In genomic region chr15:62739082-62739481, GRCh38 we compare ENCODE assay signal across 13 cellular contexts.
DNase-seq lines count a peak whose midpoint lies in the region; ATAC-seq, FAIRE-seq and TF ChIP-seq lines count a peak whose summit lies in the region.
"Had no signal": no experiment of that assay in that cellular context is flagged by ENCODE, and none has a peak within 500 bp of the region (broad histone marks: within the 10 kb centered on the region; RNA-seq: fewer than 3 reads in every experiment).

No MANE protein-coding gene starts in this region.

- H3F3A ChIP-seq in SK-N-SH (replicated peaks; ENCODE audit: insufficient read depth) = peaks cover 58% of the 10 kb centered on the region

- H3K9me3 ChIP-seq in SK-N-SH = no peaks in the 10 kb centered on the region
- H3K9me3 ChIP-seq: heart right ventricle had no signal

- peak overlapping the region in 1 of 2 experiments; percentile 36; a peak in 2 of 4 replicates for H3K4me3 ChIP-seq in SK-N-SH (ENCODE audit: low read depth in 2 of 2, low read length in 1 of 2)
- H3K4me3 ChIP-seq in fibroblast of pulmonary artery (replicated peaks; ENCODE audit: low read depth, low read length) = no peak overlapping the region
- H3K4me3 ChIP-seq: heart right ventricle had no signal

- POLR2A ChIA-PET in SK-N-SH (lab: Yijun Ruan, JAX) = no interaction called here
- POLR2A ChIA-PET in activated CD4-positive, alpha-beta T cell treated with anti-CD3 and anti-CD28 coated beads for 36 hours (lab: Charles Lee) = no interaction called here

- peak in 1 of 2 experiments; percentile 74; a peak in 2 of 4 replicates for TF ChIP-seq EP300 in SK-N-SH (IDR thresholded peaks at IDR 0.05; ENCODE audit: borderline replicate concordance in 1 of 2, low read depth in 1 of 2, low read length in 1 of 2)

- H3K9me3 Mint-ChIP-seq in endothelial cell (ENCODE audit: unreplicated experiment) = no peaks in the 10 kb centered on the region
- H3K9me3 Mint-ChIP-seq in activated CD4-positive, alpha-beta T cell treated with anti-CD3 and anti-CD28 coated beads for 36 hours (ENCODE audit: low read depth) = no peaks in the 10 kb centered on the region
- H3K9me3 Mint-ChIP-seq: CD8-positive, alpha-beta T cell had no signal

- DNase-seq in H54 (ENCODE audit: insufficient read length, low spot score) = peak; percentile 49
- no peak for DNase-seq in SK-N-SH
- peak; percentile 36 for DNase-seq in fibroblast of pulmonary artery (ENCODE audit: low read depth)
- no peak for DNase-seq in NCI-H1048 (lab: John Stamatoyannopoulos, UW)
- DNase-seq in endothelial cell (ENCODE audit: low spot score) = no peak
- DNase-seq in DMS114 treated with DMSO at 0.1 percent for 48 hours (lab: John Stamatoyannopoulos, UW; ENCODE audit: unreplicated experiment) = no peak
- no peak for DNase-seq in activated CD4-positive, alpha-beta T cell treated with anti-CD3 and anti-CD28 coated beads for 36 hours
- DNase-seq: activated CD4-positive, alpha-beta T cell treated with anti-CD3 and anti-CD28 coated beads for 1 hour; CD8-positive, alpha-beta T cell; heart right ventricle; NCI-H1930 had no signal

- CTCF ChIA-PET in SK-N-SH (lab: Yijun Ruan, JAX) = interaction anchor here (0.6 to 2.3 kb wide), 6 partner anchors 12 to 1134 kb away, joined by 3 to 8 read pairs (median 3); no protein-coding TSS in a partner anchor
- CTCF ChIA-PET in activated CD4-positive, alpha-beta T cell treated with anti-CD3 and anti-CD28 coated beads for 36 hours (lab: Charles Lee) = interaction anchor here (1.5 kb wide), 1 partner anchor 11 kb away, joined by 4 read pairs; no protein-coding TSS in a partner anchor

- H3K4me1 ChIP-seq in SK-N-SH (ENCODE audit: control insufficient read depth in 1 of 2, insufficient read depth in 2 of 2, low read depth in 1 of 2, low read length in 1 of 2) = peaks cover 22 to 38% of the 10 kb centered on the region in 2 experiments

- no peak overlapping the region for H3K27ac Mint-ChIP-seq in endothelial cell (ENCODE audit: unreplicated experiment)
- no peak overlapping the region for H3K27ac Mint-ChIP-seq in activated CD4-positive, alpha-beta T cell treated with anti-CD3 and anti-CD28 coated beads for 36 hours
- H3K27ac Mint-ChIP-seq: CD8-positive, alpha-beta T cell had no signal

- H3K79me2 ChIP-seq in SK-N-SH (ENCODE audit: insufficient read depth) = peaks cover 29% of the 10 kb centered on the region

- peak overlapping the region; percentile 72 for H3K4me2 ChIP-seq in SK-N-SH
- H3K4me2 ChIP-seq: KMS-11 had no signal

- no peaks in the 10 kb centered on the region for H3K27me3 Mint-ChIP-seq in endothelial cell (ENCODE audit: unreplicated experiment)
- no peaks in the 10 kb centered on the region for H3K27me3 Mint-ChIP-seq in activated CD4-positive, alpha-beta T cell treated with anti-CD3 and anti-CD28 coated beads for 36 hours

- peaks cover 6% of the 10 kb centered on the region for H3K4me1 Mint-ChIP-seq in endothelial cell (ENCODE audit: unreplicated experiment)
- peaks cover 7% of the 10 kb centered on the region for H3K4me1 Mint-ChIP-seq in activated CD4-positive, alpha-beta T cell treated with anti-CD3 and anti-CD28 coated beads for 36 hours

- no peaks in the 10 kb centered on the region for H3K27me3 ChIP-seq in SK-N-SH (ENCODE audit: insufficient read depth)
- H3K27me3 ChIP-seq: heart right ventricle had no signal

- H3K36me3 Mint-ChIP-seq in endothelial cell (ENCODE audit: low read depth, unreplicated experiment) = no peaks in the 10 kb centered on the region
- no peaks in the 10 kb centered on the region for H3K36me3 Mint-ChIP-seq in activated CD4-positive, alpha-beta T cell treated with anti-CD3 and anti-CD28 coated beads for 36 hours (ENCODE audit: low read depth)
- H3K36me3 Mint-ChIP-seq: CD8-positive, alpha-beta T cell had no signal

- H3K9ac ChIP-seq in SK-N-SH = peak overlapping the region; percentile 87
- H3K9ac ChIP-seq: KMS-11 had no signal

- TF ChIP-seq POLR2A in H54 (IDR thresholded peaks at IDR 0.05; ENCODE audit: low read depth, low read length) = no peak

- no peak overlapping the region for H3K4me3 Mint-ChIP-seq in endothelial cell (ENCODE audit: unreplicated experiment)
- no peak overlapping the region for H3K4me3 Mint-ChIP-seq in activated CD4-positive, alpha-beta T cell treated with anti-CD3 and anti-CD28 coated beads for 36 hours
- H3K4me3 Mint-ChIP-seq: CD8-positive, alpha-beta T cell had no signal

- no peak for FAIRE-seq in H54 (lab: Jason Lieb, UNC)

- H4K20me1 ChIP-seq in SK-N-SH (ENCODE audit: insufficient read depth) = no peaks in the 10 kb centered on the region

- WGBS in SK-N-SH (ENCODE audit: low lambda C conversion rate) = 16% methylated on average over 4 of the region's 4 CpGs

- no peaks in the 10 kb centered on the region for H3K9me2 ChIP-seq in SK-N-SH

- peaks cover 5 to 6% of the 10 kb centered on the region in 2 experiments for H3K36me3 ChIP-seq in SK-N-SH (replicated peaks in 1 of 2; ENCODE audit: control insufficient read depth in 1 of 2, insufficient read depth in 2 of 2, low read length in 1 of 2)

- no peak for TF ChIP-seq RAD21 in SK-N-SH (IDR thresholded peaks at IDR 0.05; ENCODE audit: low read length)

- H2AFZ ChIP-seq in SK-N-SH (ENCODE audit: low read depth) = no peak overlapping the region

- ATAC-seq in activated CD4-positive, alpha-beta T cell treated with anti-CD3 and anti-CD28 coated beads for 36 hours = no peak
- ATAC-seq: CD8-positive, alpha-beta T cell; heart right ventricle had no signal

- H3K27ac ChIP-seq in SK-N-SH (ENCODE audit: low read depth in 2 of 2, low read length in 1 of 2) (peak overlapping the region; percentile 81 to 99; a peak in 3 of 4 replicates), temporal lobe (ENCODE audit: low read depth, low read length) (peak overlapping the region; percentile 85)
- H3K27ac ChIP-seq: heart right ventricle, KMS-11 had no signal

- intact Hi-C loops in activated CD4-positive, alpha-beta T cell treated with anti-CD3 and anti-CD28 coated beads for 36 hours (cut with DNase I, micrococcal nuclease) = no loop called here

- TF ChIP-seq CTCF in SK-N-SH (IDR thresholded peaks at IDR 0.05) (no peak), fibroblast of pulmonary artery (IDR thresholded peaks at IDR 0.05; ENCODE audit: low read length, missing control alignments) (no peak), endothelial cell (IDR thresholded peaks at IDR 0.05; ENCODE audit: unreplicated experiment) (no peak)

TF ChIP-seq in SK-N-SH, 30 proteins besides CTCF, POLR2A, EP300 and RAD21 (continues in another document):
- TF ChIP-seq REST (IDR thresholded peaks at IDR 0.05; ENCODE audit: low read depth, low read length) (peak; percentile 51; the same call in 1 of the 2 replicates), TAF1 (IDR thresholded peaks at IDR 0.05; ENCODE audit: borderline replicate concordance, low read depth, low read length) (peak; percentile 33; the same call in 1 of the 2 replicates), MEF2A (IDR thresholded peaks at IDR 0.05; ENCODE audit: borderline replicate concordance, low read depth) (peak; percentile 77; the same call in 1 of the 2 replicates), TCF12 (IDR thresholded peaks at IDR 0.05) (peak; percentile 76), JUND (IDR thresholded peaks at IDR 0.05) (peak; percentile 84), MAX (IDR thresholded peaks at IDR 0.05; ENCODE audit: low read depth) (peak; percentile 65), ZBTB33 (IDR thresholded peaks at IDR 0.05; ENCODE audit: borderline replicate concordance, low read depth) (no peak), FOSL2 (IDR thresholded peaks at IDR 0.05; ENCODE audit: borderline replicate concordance, low read depth) (peak; percentile 95), RXRA (IDR thresholded peaks at IDR 0.05; ENCODE audit: borderline replicate concordance, low read depth) (no peak; the same call in 1 of the 2 replicates), SMC3 (IDR thresholded peaks at IDR 0.05; ENCODE audit: low read depth, low read length) (no peak)

Comparison
In these comparisons a context has a peak if more than half of its experiments do, and no peak if none do; other contexts are left out.
1. DNase-seq: peak in H54 (single experiment) and fibroblast of pulmonary artery (single experiment); none in SK-N-SH (single experiment), NCI-H1048 (single experiment), endothelial cell (single experiment), DMS114 treated with DMSO at 0.1 percent for 48 hours (single experiment) and activated CD4-positive, alpha-beta T cell treated with anti-CD3 and anti-CD28 coated beads for 36 hours (single experiment).